ENCODE assay signal across 12 cellular contexts in the genomic region with DNA sequence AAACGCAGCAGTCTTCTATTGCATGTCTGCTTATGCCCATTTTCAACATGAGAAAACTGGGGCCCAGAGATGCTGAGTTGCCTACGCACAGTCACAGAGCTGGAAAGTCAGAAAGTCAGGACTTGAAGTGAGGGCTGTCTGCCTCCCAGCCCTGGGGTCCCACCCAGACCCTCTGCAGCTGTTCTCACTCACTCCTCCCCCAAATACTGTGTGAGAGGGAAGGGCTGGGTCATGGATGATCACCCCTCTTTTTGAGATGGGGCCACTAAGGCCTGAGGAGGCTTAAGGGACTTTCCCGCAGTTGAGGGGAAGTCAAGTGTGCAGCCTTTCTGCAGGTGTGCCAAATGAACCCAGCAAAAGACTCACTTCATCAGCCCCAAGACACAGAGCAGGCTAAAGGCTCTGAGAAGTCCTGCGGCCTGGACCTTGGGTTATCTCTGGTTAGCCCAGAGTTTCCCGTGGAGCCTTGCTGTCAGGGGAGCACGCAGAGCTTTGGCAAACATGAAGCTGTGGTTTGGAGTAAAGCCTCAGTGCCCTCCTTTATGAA. TPM values are rescaled to one million over a fixed set of nuclear protein-coding genes. Genes with fewer than 3 reads are reported as not detected.
A peak's percentile ranks its signal among the peaks of the same experiment; 100 is the strongest.
DNase-seq lines count a peak whose midpoint lies in the region; ATAC-seq, FAIRE-seq and TF ChIP-seq lines count a peak whose summit lies in the region.
"Had no signal": no experiment of that assay in that cellular context is flagged by ENCODE, and none has a peak within 500 bp of the region (broad histone marks: within the 10 kb centered on the region; RNA-seq: fewer than 3 reads in every experiment).

No MANE protein-coding gene starts in this region.

- no peak overlapping the region for H4K8ac ChIP-seq in H1 (ENCODE audit: extremely low read depth, insufficient read depth, low read length)

- no peaks in the 10 kb centered on the region for H3K79me1 ChIP-seq in H1 (ENCODE audit: low read depth, low read length)

- intact Hi-C loops in dorsolateral prefrontal cortex (cut with DNase I): no loop called here
- intact Hi-C loops in esophagus squamous epithelium (cut with DNase I): no loop called here

- no peak overlapping the region for H3K27ac ChIP-seq in H1 (ENCODE audit: low read depth, low read length)
- H3K27ac ChIP-seq in dorsolateral prefrontal cortex: no peak overlapping the region
- H3K27ac ChIP-seq in esophagus squamous epithelium: no peak overlapping the region

- no peak overlapping the region for H2BK15ac ChIP-seq in H1 (ENCODE audit: low read length)

- H3K14ac ChIP-seq in H1 (ENCODE audit: insufficient read length): no peak overlapping the region

- TF ChIP-seq POLR2A in H1 (IDR thresholded peaks at IDR 0.05; ENCODE audit: control extremely low read depth in 1 of 2, low read depth in 2 of 2, low read length in 2 of 2) (no peak), esophagus squamous epithelium (IDR thresholded peaks at IDR 0.05) (no peak)

- no peak overlapping the region for H2BK120ac ChIP-seq in H1 (replicated peaks; ENCODE audit: low read depth, low read length)

- CTCF ChIA-PET in H1 (lab: Charles Lee; ENCODE audit: partially characterized antibody): interaction anchor here (1.4 to 1.5 kb wide), 2 partner anchors 13 to 23 kb away, joined by 3 to 4 read pairs; no protein-coding TSS in a partner anchor

- H3K23me2 ChIP-seq in H1 (ENCODE audit: low read depth, low read length): peaks cover 4% of the 10 kb centered on the region; the same call in 1 of the 2 replicates

- H3K9ac ChIP-seq in H1 (replicated peaks in 1 of 4; ENCODE audit: extremely low read depth in 1 of 4, low read depth in 3 of 4, low read length in 3 of 4): no peak overlapping the region

- POLR2A ChIA-PET in H1 (lab: Charles Lee; ENCODE audit: partially characterized antibody): no interaction called here

- peak; percentile 68 for DNase-seq in GM18507 (ENCODE audit: extremely low spot score, insufficient read length, low read depth)
- no peak for DNase-seq in H1 (ENCODE audit: low read depth in 1 of 2, low spot score in 2 of 2)
- no peak for DNase-seq in stimulated activated naive CD4-positive, alpha-beta T cell treated with Interleukin-2 at 50 U/mL for 16 hours (lab: John Stamatoyannopoulos, UW)
- no peak for DNase-seq in dorsolateral prefrontal cortex
- no peak for DNase-seq in superior temporal gyrus (ENCODE audit: extremely low spot score)
- no peak for DNase-seq in esophagus squamous epithelium (lab: John Stamatoyannopoulos, UW)
- DNase-seq: activated CD4-positive, alpha-beta T cell treated with anti-CD3 and anti-CD28 coated beads, Interleukin-2, amount 50 U/mL, for 48 hours; left ventricle myocardium superior; NCI-H524 treated with DMSO at 0.1 percent for 48 hours had no signal

- peaks cover 0 to 2% (median under 1%) of the 10 kb centered on the region in 4 experiments; a peak in 2 of 7 replicates for H3K4me1 ChIP-seq in H1 (replicated peaks in 1 of 4; ENCODE audit: control insufficient read depth in 3 of 4, insufficient read depth in 4 of 4, low read length in 3 of 4)
- H3K4me1 ChIP-seq in esophagus squamous epithelium: peaks cover 0 to 16% (median 0%) of the 10 kb centered on the region in 3 donors
- H3K4me1 ChIP-seq: HAP-1 had no signal

- no peak overlapping the region for H4K91ac ChIP-seq in H1 (replicated peaks; ENCODE audit: insufficient read length, low read length)

- no peak overlapping the region for H3K18ac ChIP-seq in H1 (ENCODE audit: extremely low read depth, low read length)

- H2AK5ac ChIP-seq in H1 (ENCODE audit: low read depth, low read length): 0 out of 2 replicates have a peak overlapping the region, but pooled peaks have one; percentile 20

- no peaks in the 10 kb centered on the region for H3K9me3 ChIP-seq in H1 (ENCODE audit: insufficient read depth in 2 of 2, low read depth in 1 of 2, low read length in 1 of 2)
- H3K9me3 ChIP-seq in esophagus squamous epithelium: no peaks in the 10 kb centered on the region
- H3K9me3 ChIP-seq: HAP-1 had no signal

- no peak overlapping the region for H2AFZ ChIP-seq in H1 (ENCODE audit: low read length)

- H2BK5ac ChIP-seq in H1 (ENCODE audit: low read depth, low read length): no peak overlapping the region

- ATAC-seq in GM19467 (IDR thresholded peaks at IDR 0.05; ENCODE audit: unreplicated experiment) (peak; percentile 87), HG03103 (IDR thresholded peaks at IDR 0.05; ENCODE audit: low read depth, unreplicated experiment) (peak; percentile 92)
- ATAC-seq: left ventricle myocardium superior had no signal

- H3K27me3 ChIP-seq in H1 (replicated peaks in 1 of 4; ENCODE audit: control insufficient read depth in 3 of 4, extremely low read depth in 1 of 4, insufficient read depth in 3 of 4, low read length in 3 of 4) (peaks cover 16 to 23% (median 22%) of the 10 kb centered on the region in 4 experiments), dorsolateral prefrontal cortex (no peaks in the 10 kb centered on the region), esophagus squamous epithelium (peaks cover 0 to 59% (median 0%) of the 10 kb centered on the region in 4 donors)

- H2BK20ac ChIP-seq in H1 (ENCODE audit: low read length): no peak overlapping the region

- no peak overlapping the region for H3K4me2 ChIP-seq in H1 (ENCODE audit: insufficient read depth in 1 of 2, low read depth in 2 of 2, low read length in 2 of 2)

- H3K36me3 ChIP-seq in H1 (ENCODE audit: control insufficient read depth in 2 of 4, insufficient read depth in 4 of 4, low read length in 3 of 4): no peaks in the 10 kb centered on the region
- H3K36me3 ChIP-seq in esophagus squamous epithelium: no peaks in the 10 kb centered on the region
- H3K36me3 ChIP-seq: HAP-1 had no signal

- 87% methylated on average over 6 of the region's 6 CpGs; no CpG with 5 or more reads in 1 of the 2 experiments for WGBS in H1 (ENCODE audit: extremely low coverage in 1 of 2, insufficient coverage in 1 of 2, insufficient read length in 1 of 2, insufficient replicate concordance in 2 of 2, low coverage in 1 of 2, low lambda C conversion rate in 2 of 2, missing lambda C conversion rate in 1 of 2), 2 experiments
- 41 to 70% methylated on average over 3 to 5 of the region's 6 CpGs for WGBS in esophagus squamous epithelium, 2 donors

- H3K56ac ChIP-seq in H1 (replicated peaks; ENCODE audit: insufficient read length, low read depth, low read length): no peak overlapping the region

- FAIRE-seq in GM18507 (lab: Jason Lieb, UNC): peak; percentile 99
- FAIRE-seq in H1 (lab: Jason Lieb, UNC): no peak

- H3K4me3 ChIP-seq in H1 (ENCODE audit: extremely low read depth in 1 of 4, insufficient read depth in 2 of 4, low read depth in 3 of 4, low read length in 4 of 4) (no peak overlapping the region), dorsolateral prefrontal cortex (no peak overlapping the region), esophagus squamous epithelium (no peak overlapping the region)
- H3K4me3 ChIP-seq: HAP-1 had no signal

- no peak for TF ChIP-seq EP300 in H1 (IDR thresholded peaks at IDR 0.05; ENCODE audit: borderline replicate concordance in 1 of 2, low read depth in 2 of 2, low read length in 2 of 2)

- peaks cover 0 to 2% of the 10 kb centered on the region in 2 experiments for H4K20me1 ChIP-seq in H1 (replicated peaks in 1 of 2; ENCODE audit: control insufficient read depth in 1 of 2, insufficient read depth in 2 of 2, low read length in 2 of 2)

- TF ChIP-seq CTCF in H1 (IDR thresholded peaks at IDR 0.05; ENCODE audit: control extremely low read depth in 1 of 3, insufficient read depth in 1 of 3, low read depth in 1 of 3, low read length in 3 of 3) (no peak), dorsolateral prefrontal cortex (IDR thresholded peaks at IDR 0.05 in 54 of 56, conservative IDR thresholded peaks at IDR 0.05 in 2 of 56; ENCODE audit: low read depth in 1 of 56, partially characterized antibody in 56 of 56) (no peak), esophagus squamous epithelium (IDR thresholded peaks at IDR 0.05) (no peak)

- no peak overlapping the region for H2BK12ac ChIP-seq in H1 (ENCODE audit: low read depth, low read length)

- H4K5ac ChIP-seq in H1 (ENCODE audit: insufficient read length, low read depth, low read length): no peak overlapping the region

- no peak overlapping the region for H3K4ac ChIP-seq in H1 (replicated peaks; ENCODE audit: insufficient read length, low read depth, low read length)

- no peaks in the 10 kb centered on the region for H3K79me2 ChIP-seq in H1 (ENCODE audit: control insufficient read depth in 1 of 2, insufficient read depth in 2 of 2, low read length in 2 of 2)

- TF ChIP-seq RAD21 in H1 (IDR thresholded peaks at IDR 0.05 in 1 of 2, conservative IDR thresholded peaks at IDR 0.05 in 1 of 2; ENCODE audit: low read depth in 2 of 2, low read length in 2 of 2): no peak

- no peak overlapping the region for H3K23ac ChIP-seq in H1 (ENCODE audit: insufficient read length)

TF ChIP-seq in H1, 55 proteins besides CTCF, POLR2A, EP300 and RAD21:
- TF ChIP-seq CBX8 (IDR thresholded peaks at IDR 0.05; ENCODE audit: borderline replicate concordance, low read depth, low read length): no peak
- TF ChIP-seq RXRA (IDR thresholded peaks at IDR 0.05; ENCODE audit: insufficient read depth, low read depth, low read length): no peak
- no peak for TF ChIP-seq BACH1 (IDR thresholded peaks at IDR 0.05; ENCODE audit: low read length)
- no peak for TF ChIP-seq CREB1 (IDR thresholded peaks at IDR 0.05)
- TF ChIP-seq NRF1 (IDR thresholded peaks at IDR 0.05; ENCODE audit: low read depth, low read length): no peak
- TF ChIP-seq KDM1A (IDR thresholded peaks at IDR 0.05; ENCODE audit: borderline replicate concordance, low read length): no peak
- no peak for TF ChIP-seq JUND (IDR thresholded peaks at IDR 0.05; ENCODE audit: low read length)
- no peak for TF ChIP-seq TAF1 (IDR thresholded peaks at IDR 0.05; ENCODE audit: low read depth, low read length)

RNA-seq across cellular contexts. Expression of a gene that starts 18.7 kb away (rescaled TPM):
- total RNA-seq in H1 (2021; fragmentation: NEBNext Ultra II Directional; extraction: Animal tissue kit (Norgen Biotek cat#: 25700)): 6.9 and 8.6 TPM in 2 replicates
- 4.7 and 7.0 TPM in 2 replicates for polyA plus RNA-seq in H1 (2011; rRNA removed)
- 5.3 TPM for polyA plus RNA-seq in H1 (2011; cell fraction: cytosol; rRNA removed)
- polyA plus RNA-seq in H1 (2011; cell fraction: nucleus; rRNA removed): 7.4 TPM
- polyA plus RNA-seq in H1 (2012, experiment 1 of 2): 4.1 to 7.7 TPM (median 6.1 TPM) in 4 replicates
- 6.5 TPM for polyA plus RNA-seq in H1 (2012, experiment 2 of 2)
- polyA plus RNA-seq in H1 (2013, experiment 1 of 2): 4.9 TPM
- 4.6 TPM for polyA plus RNA-seq in H1 (2013, experiment 2 of 2)
- polyA minus RNA-seq in H1 (2011; rRNA and poly(A)+ RNA removed): 3.0 and 3.6 TPM in 2 replicates
- 5.7 TPM for polyA minus RNA-seq in H1 (2011; cell fraction: cytosol; rRNA and poly(A)+ RNA removed)
- 3.8 TPM for polyA minus RNA-seq in H1 (2011; cell fraction: nucleus; rRNA and poly(A)+ RNA removed)
- 100 to 1,000 TPM in 1 of 120 experiments, 10 to 100 TPM in 119; 24.5 to 108 (median 51.0) TPM for total RNA-seq in dorsolateral prefrontal cortex
- 1 to 10 TPM in 3 of 4 donors, under 1 TPM in 1; 0.49 to 4.8 (median 1.8) TPM for total RNA-seq in esophagus squamous epithelium
